ENCODE assay signal across 12 cellular contexts in genomic region chr13:110330491-110331001, GRCh38. TPM values are rescaled to one million over a fixed set of nuclear protein-coding genes. Genes with fewer than 3 reads are reported as not detected.
DNase-seq lines count a peak whose midpoint lies in the region; ATAC-seq and TF ChIP-seq lines count a peak whose summit lies in the region.
"Had no signal": no experiment of that assay in that cellular context is flagged by ENCODE, and none has a peak within 500 bp of the region (broad histone marks: within the 10 kb centered on the region; RNA-seq: fewer than 3 reads in every experiment).

No MANE protein-coding gene starts in this region.

- no peaks in the 10 kb centered on the region for H3K9me3 ChIP-seq in skeletal muscle satellite cell (replicated peaks; ENCODE audit: low read length)

- H3K4me2 ChIP-seq in skeletal muscle satellite cell (ENCODE audit: low read length): peak overlapping the region; percentile 85

- DNase-seq in GM03348 (ENCODE audit: low spot score) (peak; percentile 80), left lobe of liver (ENCODE audit: low spot score) (no peak), NCI-H1048 (lab: John Stamatoyannopoulos, UW) (no peak)
- no peak for DNase-seq in activated effector memory CD4-positive, alpha-beta T cell treated with Interleukin-2 at 50 U/mL for 16 hours
- DNase-seq in stimulated activated CD4-positive, alpha-beta T cell treated with anti-CD3 and anti-CD28 coated beads, Interleukin-15, amount 100 ng/mL, for 24 hours: no peak
- DNase-seq: activated CD4-positive, alpha-beta T cell treated with anti-CD3 and anti-CD28 coated beads, Interleukin-2, amount 10 ng/mL, durations not matched to agents 7 days and 5 days; mesendoderm; stimulated activated naive CD8-positive, alpha-beta T cell treated with anti-CD3 and anti-CD28 coated beads, Interleukin-15, Interleukin-2, amounts not matched to agents 100 U/mL and 50 U/mL, for 24 hours had no signal

- peaks cover 6% of the 10 kb centered on the region for H3K36me3 ChIP-seq in skeletal muscle satellite cell (ENCODE audit: insufficient read depth, low read length)

- peak overlapping the region in 1 of 5 experiments; percentile 5 for H3K4me3 Mint-ChIP-seq in brain
- H3K4me3 Mint-ChIP-seq: activated CD4-positive, alpha-beta T cell treated with anti-CD3 and anti-CD28 coated beads, Interleukin-2, amount 10 ng/mL, durations not matched to agents 7 days and 5 days; activated naive CD8-positive, alpha-beta T cell had no signal

- H3K27ac ChIP-seq in layer of hippocampus (ENCODE audit: low read depth, low read length): peak overlapping the region; percentile 4

- no peak for ATAC-seq in left lobe of liver
- ATAC-seq: stimulated activated naive CD8-positive, alpha-beta T cell treated with anti-CD3 and anti-CD28 coated beads, Interleukin-15, Interleukin-2, amounts not matched to agents 100 U/mL and 50 U/mL, for 24 hours had no signal

- no peaks in the 10 kb centered on the region for H3K27me3 Mint-ChIP-seq in brain

- H3K9ac ChIP-seq in skeletal muscle satellite cell (ENCODE audit: low read depth, low read length): peak overlapping the region; percentile 91

- peak overlapping the region in 3 of 5 experiments; percentile 19 to 54 (median 43) for H3K27ac Mint-ChIP-seq in brain
- H3K27ac Mint-ChIP-seq: activated CD4-positive, alpha-beta T cell treated with anti-CD3 and anti-CD28 coated beads, Interleukin-2, amount 10 ng/mL, durations not matched to agents 7 days and 5 days; activated naive CD8-positive, alpha-beta T cell had no signal

- peaks cover 74% of the 10 kb centered on the region for H3K4me1 ChIP-seq in skeletal muscle satellite cell (ENCODE audit: control insufficient read depth, insufficient read depth, low read length)

- no peaks in the 10 kb centered on the region for H3K27me3 ChIP-seq in layer of hippocampus (ENCODE audit: control insufficient read depth, insufficient read depth, low read length)
- H3K27me3 ChIP-seq in skeletal muscle satellite cell (ENCODE audit: control insufficient read depth, insufficient read depth, low read length): no peaks in the 10 kb centered on the region

- H3K9me3 Mint-ChIP-seq in brain: peaks cover 0 to 19% (median 7%) of the 10 kb centered on the region in 5 experiments

- H3K4me1 Mint-ChIP-seq in brain: peaks cover 43% of the 10 kb centered on the region
- H3K4me1 Mint-ChIP-seq: activated CD4-positive, alpha-beta T cell treated with anti-CD3 and anti-CD28 coated beads, Interleukin-2, amount 10 ng/mL, durations not matched to agents 7 days and 5 days had no signal

- TF ChIP-seq CTCF in brain (conservative IDR thresholded peaks at IDR 0.05): no peak

- peak overlapping the region; percentile 64 for H3K4me3 ChIP-seq in skeletal muscle satellite cell (ENCODE audit: low read length)

- peaks cover 71% of the 10 kb centered on the region for H3K36me3 Mint-ChIP-seq in brain
- H3K36me3 Mint-ChIP-seq: activated naive CD8-positive, alpha-beta T cell had no signal

RNA-seq across cellular contexts. Expression of gene COL4A2, which starts 23.5 kb away (rescaled TPM):
- 79.8 TPM for polyA plus RNA-seq in brain (ENCODE audit: insufficient read depth, low read depth, low replicate concordance)
- 75.5 and 113 TPM in 2 replicates for total RNA-seq in skeletal muscle satellite cell (2012; rRNA removed)
- total RNA-seq in left lobe of liver: 12.4 TPM
- total RNA-seq: activated CD4-positive, alpha-beta T cell treated with anti-CD3 and anti-CD28 coated beads, Interleukin-2, amount 10 ng/mL, durations not matched to agents 7 days and 5 days had no signal

RNA-seq across cellular contexts. Expression of gene COL4A1, which starts 23.6 kb away (rescaled TPM):
- polyA plus RNA-seq in brain (ENCODE audit: insufficient read depth, low read depth, low replicate concordance): 65.0 TPM
- total RNA-seq in skeletal muscle satellite cell (2012; rRNA removed): 112 and 149 TPM in 2 replicates
- total RNA-seq in left lobe of liver: 9.1 TPM
